24 cellular contexts compared by ENCODE assay signal in the genomic region with DNA sequence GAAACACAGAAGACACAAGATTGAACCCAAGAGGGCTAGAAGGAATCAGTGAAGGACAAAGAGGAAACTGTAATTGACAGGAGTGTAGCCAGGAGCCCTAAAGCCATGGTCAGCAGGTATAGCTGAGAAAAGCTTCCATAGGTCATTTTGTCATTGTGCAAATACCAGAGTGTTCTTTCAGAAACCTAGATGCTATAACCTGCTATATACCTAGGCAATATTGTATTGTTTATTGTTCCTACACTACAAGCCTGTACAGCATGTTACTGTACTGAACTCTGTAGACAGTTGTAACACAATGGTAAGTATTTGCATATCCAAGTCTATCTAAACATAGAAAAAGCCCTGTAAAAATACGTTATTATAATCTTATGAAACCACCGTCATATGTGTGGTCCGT. TPM values are rescaled to one million over a fixed set of nuclear protein-coding genes. Genes with fewer than 3 reads are reported as not detected.
DNase-seq lines count a peak whose midpoint lies in the region; ATAC-seq, FAIRE-seq and TF ChIP-seq lines count a peak whose summit lies in the region.
"Had no signal": no experiment of that assay in that cellular context is flagged by ENCODE, and none has a peak within 500 bp of the region (broad histone marks: within the 10 kb centered on the region; RNA-seq: fewer than 3 reads in every experiment).

No MANE protein-coding gene starts in this region.

- TF ChIP-seq POLR2A in GM12891 (IDR thresholded peaks at IDR 0.05; ENCODE audit: low read depth, low read length): no peak

- H3K4me3 Mint-ChIP-seq in WTC11: no peak overlapping the region
- H3K4me3 Mint-ChIP-seq in activated T-cell treated with anti-CD3 and anti-CD28 coated beads, Interleukin-2, amount 50 U/mL, for 72 hours: no peak overlapping the region
- H3K4me3 Mint-ChIP-seq: CD4-positive, CD25-positive, alpha-beta regulatory T cell; GM23338; HFFc6; IgD-negative memory B cell had no signal

- H3K36me3 Mint-ChIP-seq in WTC11: peaks cover 38% of the 10 kb centered on the region
- peaks cover 8 to 33% of the 10 kb centered on the region in 2 donors for H3K36me3 Mint-ChIP-seq in activated T-cell treated with anti-CD3 and anti-CD28 coated beads, Interleukin-2, amount 50 U/mL, for 72 hours (ENCODE audit: insufficient read depth in 2 of 2)

- H3K4me1 Mint-ChIP-seq in WTC11: peaks cover 18% of the 10 kb centered on the region
- H3K4me1 Mint-ChIP-seq in activated T-cell treated with anti-CD3 and anti-CD28 coated beads, Interleukin-2, amount 50 U/mL, for 72 hours (ENCODE audit: low read depth): peaks cover 13% of the 10 kb centered on the region
- H3K4me1 Mint-ChIP-seq: IgD-negative memory B cell had no signal

- no peaks in the 10 kb centered on the region for H3K9me3 ChIP-seq in mucosa of descending colon
- H3K9me3 ChIP-seq: BE2C had no signal

- no peak for TF ChIP-seq CTCF in WTC11 (IDR thresholded peaks at IDR 0.05)
- TF ChIP-seq CTCF in mucosa of descending colon (IDR thresholded peaks at IDR 0.05): no peak

- H3K4me3 ChIP-seq in mucosa of descending colon: no peak overlapping the region
- H3K4me3 ChIP-seq: GM23338 had no signal

- no peaks in the 10 kb centered on the region for H3K9me3 Mint-ChIP-seq in WTC11
- H3K9me3 Mint-ChIP-seq in activated T-cell treated with anti-CD3 and anti-CD28 coated beads, Interleukin-2, amount 50 U/mL, for 72 hours: no peaks in the 10 kb centered on the region
- H3K9me3 Mint-ChIP-seq: CD4-positive, CD25-positive, alpha-beta regulatory T cell; CD8-positive, alpha-beta memory T cell; GM23338; HFFc6; IgD-negative memory B cell had no signal

- no peaks in the 10 kb centered on the region for H3K36me3 ChIP-seq in mucosa of descending colon (ENCODE audit: low read depth)

- DNase-seq in GM12891 (ENCODE audit: insufficient read length, low spot score) (no peak), NCI-H526 (lab: John Stamatoyannopoulos, UW) (peak; percentile 90 to 97), WTC11 (ENCODE audit: low spot score) (no peak), mucosa of descending colon (no peak), DMS153 treated with DMSO at 0.1 percent for 48 hours (lab: John Stamatoyannopoulos, UW; ENCODE audit: unreplicated experiment) (no peak), NCI-H2029 (lab: John Stamatoyannopoulos, UW) (no peak)
- DNase-seq in activated T-cell treated with anti-CD3 and anti-CD28 coated beads, Interleukin-2, amount 50 U/mL, for 72 hours: no peak
- DNase-seq: ACHN; BE2C; C1 segment of cervical spinal cord; CD4-positive, CD25-positive, alpha-beta regulatory T cell; CD8-positive, alpha-beta memory T cell; COR-L47; DMS 273 treated with DMSO at 0.1 percent for 48 hours; GDM1; H7; HFFc6; KBM-7 had no signal

- H3K27me3 Mint-ChIP-seq in WTC11 (ENCODE audit: low read depth): no peaks in the 10 kb centered on the region
- H3K27me3 Mint-ChIP-seq in activated T-cell treated with anti-CD3 and anti-CD28 coated beads, Interleukin-2, amount 50 U/mL, for 72 hours (ENCODE audit: low read depth): no peaks in the 10 kb centered on the region
- H3K27me3 Mint-ChIP-seq: CD4-positive, CD25-positive, alpha-beta regulatory T cell; CD8-positive, alpha-beta memory T cell; IgD-negative memory B cell had no signal

- POLR2A ChIA-PET in WTC11 (lab: Charles Lee): no interaction called here

- CTCF ChIA-PET in WTC11 (lab: Charles Lee): no interaction called here

- H3K4me1 ChIP-seq in mucosa of descending colon (ENCODE audit: low read depth): no peaks in the 10 kb centered on the region
- H3K4me1 ChIP-seq: BE2C had no signal

- peak overlapping the region; percentile 62; the same call in 1 of the 2 replicates for H3K27ac Mint-ChIP-seq in WTC11
- no peak overlapping the region for H3K27ac Mint-ChIP-seq in activated T-cell treated with anti-CD3 and anti-CD28 coated beads, Interleukin-2, amount 50 U/mL, for 72 hours
- H3K27ac Mint-ChIP-seq: CD4-positive, CD25-positive, alpha-beta regulatory T cell; IgD-negative memory B cell had no signal

- intact Hi-C loops in mucosa of descending colon (cut with DNase I, micrococcal nuclease): no loop called here

- FAIRE-seq in GM12891 (lab: Jason Lieb, UNC): peak; percentile 16
- FAIRE-seq: A204.1, HepG2 had no signal

- ATAC-seq in WTC11: no peak
- peak; percentile 95 for ATAC-seq in mucosa of descending colon
- no peak for ATAC-seq in HG02642 (IDR thresholded peaks at IDR 0.05; ENCODE audit: poor library complexity, unreplicated experiment)
- no peak for ATAC-seq in activated T-cell treated with anti-CD3 and anti-CD28 coated beads, Interleukin-2, amount 50 U/mL, for 72 hours (replicated peaks in 1 of 2)
- ATAC-seq: GM23338, HCT116, HepG2 had no signal

TF ChIP-seq in GM12891, 5 proteins besides CTCF, POLR2A, EP300 and RAD21:
- no peak for TF ChIP-seq SPI1 (IDR thresholded peaks at IDR 0.05; ENCODE audit: low read depth, low read length)
- no peak for TF ChIP-seq POU2F2 (IDR thresholded peaks at IDR 0.05; ENCODE audit: low read depth, low read length)
- no peak for TF ChIP-seq TAF1 (IDR thresholded peaks at IDR 0.05; ENCODE audit: low read depth, low read length)
- TF ChIP-seq PAX5 (IDR thresholded peaks at IDR 0.05; ENCODE audit: insufficient read depth, low read length, severe bottlenecking): no peak
- TF ChIP-seq POLR2AphosphoS5 (IDR thresholded peaks at IDR 0.05; ENCODE audit: low read depth, low read length): no peak

TF ChIP-seq in WTC11, 78 proteins besides CTCF, POLR2A, EP300 and RAD21 (continues in another document):
- TF ChIP-seq FOXK1 (CRISPR knock-in tag; IDR thresholded peaks at IDR 0.05) (no peak), GRHL2 (CRISPR knock-in tag; IDR thresholded peaks at IDR 0.05; ENCODE audit: insufficient replicate concordance, severe bottlenecking) (no peak), NR2C2 (CRISPR knock-in tag; IDR thresholded peaks at IDR 0.05) (no peak), AR (CRISPR knock-in tag; IDR thresholded peaks at IDR 0.05) (no peak), PREB (CRISPR knock-in tag; IDR thresholded peaks at IDR 0.05; ENCODE audit: borderline replicate concordance) (no peak), ZNF671 (CRISPR knock-in tag; IDR thresholded peaks at IDR 0.05) (no peak), ZNF317 (CRISPR knock-in tag; IDR thresholded peaks at IDR 0.05; ENCODE audit: borderline replicate concordance, low read depth) (no peak), ZNF219 (CRISPR knock-in tag; IDR thresholded peaks at IDR 0.05; ENCODE audit: borderline replicate concordance) (no peak)
- TF ChIP-seq, protein P1, sequence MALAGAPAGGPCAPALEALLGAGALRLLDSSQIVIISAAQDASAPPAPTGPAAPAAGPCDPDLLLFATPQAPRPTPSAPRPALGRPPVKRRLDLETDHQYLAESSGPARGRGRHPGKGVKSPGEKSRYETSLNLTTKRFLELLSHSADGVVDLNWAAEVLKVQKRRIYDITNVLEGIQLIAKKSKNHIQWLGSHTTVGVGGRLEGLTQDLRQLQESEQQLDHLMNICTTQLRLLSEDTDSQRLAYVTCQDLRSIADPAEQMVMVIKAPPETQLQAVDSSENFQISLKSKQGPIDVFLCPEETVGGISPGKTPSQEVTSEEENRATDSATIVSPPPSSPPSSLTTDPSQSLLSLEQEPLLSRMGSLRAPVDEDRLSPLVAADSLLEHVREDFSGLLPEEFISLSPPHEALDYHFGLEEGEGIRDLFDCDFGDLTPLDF (CRISPR knock-in tag; IDR thresholded peaks at IDR 0.05): no peak

RNA-seq across cellular contexts. Expression of gene GOLGA4, which starts 50.6 kb away (rescaled TPM):
- polyA plus RNA-seq in GM12891 (2012; ENCODE audit: low read depth, missing spikeins): 10.9 TPM
- total RNA-seq in WTC11 (2021): 66.6 to 79.2 TPM (median 68.2 TPM) in 3 replicates
- total RNA-seq in mucosa of descending colon: 100 to 1,000 TPM in 2 of 3 donors, 10 to 100 TPM in 1; 91.1 to 112 (median 102) TPM
- 10 to 100 TPM; 36.5 to 49.7 TPM for total RNA-seq in activated T-cell treated with anti-CD3 and anti-CD28 coated beads, Interleukin-2, amount 50 U/mL, for 72 hours

Comparison
In these comparisons a context has a peak if more than half of its experiments do, and no peak if none do; other contexts are left out.
1. DNase-seq: peak in NCI-H526 (2 of 2); none in GM12891 (single experiment), WTC11 (single experiment), mucosa of descending colon (0 of 3), DMS153 treated with DMSO at 0.1 percent for 48 hours (single experiment), activated T-cell treated with anti-CD3 and anti-CD28 coated beads, Interleukin-2, amount 50 U/mL, for 72 hours (0 of 2) and NCI-H2029 (single experiment).